In genomic region chr20:32828029-32828666, GRCh38 we compare ENCODE assay signal across 13 cellular contexts. TPM values are rescaled to one million over a fixed set of nuclear protein-coding genes. Genes with fewer than 3 reads are reported as not detected.
DNase-seq lines count a peak whose midpoint lies in the region; ATAC-seq, FAIRE-seq and TF ChIP-seq lines count a peak whose summit lies in the region.
"Had no signal": no experiment of that assay in that cellular context is flagged by ENCODE, and none has a peak within 500 bp of the region (broad histone marks: within the 10 kb centered on the region; RNA-seq: fewer than 3 reads in every experiment).

No MANE protein-coding gene starts in this region.

- H3K4me2 ChIP-seq in GM12878 (ENCODE audit: control insufficient read depth, insufficient read depth), result no peak overlapping the region

- TF ChIP-seq RAD21 in GM12878 (IDR thresholded peaks at IDR 0.05; ENCODE audit: insufficient read depth, low read depth, low read length), result no peak

- no peaks in the 10 kb centered on the region for H3K27me3 ChIP-seq in GM12878 (replicated peaks in 1 of 2; ENCODE audit: control insufficient read depth in 2 of 2, insufficient read depth in 2 of 2, low read length in 1 of 2)
- H3K27me3 ChIP-seq: heart right ventricle had no signal

- POLR2A ChIA-PET in HEK293 (lab: Yijun Ruan, JAX), result no interaction called here
- POLR2A ChIA-PET in GM12878 (lab: Charles Lee), result interaction anchor here (0.6 to 1.3 kb wide), 2 partner anchors 41 to 201 kb away, joined by 3 to 4 read pairs; no protein-coding TSS in a partner anchor

- no peak overlapping the region for H3K9ac ChIP-seq in GM12878 (ENCODE audit: control insufficient read depth, insufficient read depth, low read length)

- H3K27ac ChIP-seq in HEK293 (ENCODE audit: extremely low read depth, low read depth, low read length) (0 out of 2 replicates have a peak overlapping the region, but pooled peaks have one; percentile 1), GM12878 (ENCODE audit: control insufficient read depth, insufficient read depth) (no peak overlapping the region)
- H3K27ac ChIP-seq: C4-2B had no signal

- TF ChIP-seq CTCF in HEK293 (tag by site-specific recombination; IDR thresholded peaks at IDR 0.05), result no peak
- TF ChIP-seq CTCF in GM12878 (IDR thresholded peaks at IDR 0.05 in 2 of 3, conservative IDR thresholded peaks at IDR 0.05 in 1 of 3; ENCODE audit: control insufficient read depth in 2 of 3, extremely low read depth in 1 of 3, insufficient read depth in 1 of 3, low read depth in 3 of 3, low read length in 3 of 3), result no peak

- no peak for TF ChIP-seq EP300 in GM12878 (IDR thresholded peaks at IDR 0.05; ENCODE audit: borderline replicate concordance in 1 of 2, control insufficient read depth in 1 of 2, low read depth in 2 of 2, low read length in 2 of 2)

- peaks cover 7% of the 10 kb centered on the region for H4K20me1 ChIP-seq in GM12878 (ENCODE audit: control insufficient read depth, insufficient read depth)

- CTCF ChIA-PET in HEK293 (lab: Yijun Ruan, JAX) (interaction anchor here (0.6 to 1.2 kb wide), 3 partner anchors 7 to 50 kb away, joined by 3 to 4 read pairs (median 3); no protein-coding TSS in a partner anchor), GM12878 (lab: Yijun Ruan, JAX) (interaction anchor here (1.3 kb wide), 1 partner anchor 38 kb away, joined by 7 read pairs; no protein-coding TSS in a partner anchor)

- RAD21 ChIA-PET in GM12878 (lab: Charles Lee; ENCODE audit: unreplicated experiment), result interaction anchor here (1.5 kb wide), 1 partner anchor 15 kb away, joined by 3 read pairs; no protein-coding TSS in a partner anchor

- TF ChIP-seq POLR2A in GM12878 (IDR thresholded peaks at IDR 0.05; ENCODE audit: low read depth, low read length), result no peak

- H3K4me3 ChIP-seq in HEK293 (ENCODE audit: low read depth, low read length) (no peak overlapping the region), GM12878 (no peak overlapping the region)
- H3K4me3 ChIP-seq: heart right ventricle, mucosa of descending colon had no signal

- H3K79me2 ChIP-seq in GM12878 (ENCODE audit: control insufficient read depth, insufficient read depth, low read length), result peaks cover 49% of the 10 kb centered on the region

- H2AFZ ChIP-seq in GM12878 (ENCODE audit: control insufficient read depth, low read depth, low read length), result no peak overlapping the region

- WGBS in GM12878 (ENCODE audit: insufficient coverage, insufficient replicate concordance, low lambda C conversion rate, missing lambda C conversion rate), result 97% methylated on average over 4 of the region's 4 CpGs

- H3K36me3 ChIP-seq in HEK293 (ENCODE audit: control insufficient read depth in 2 of 2, insufficient read depth in 1 of 2, low read length in 2 of 2) (peaks cover 28 to 59% of the 10 kb centered on the region in 2 experiments; a peak in 2 of 3 replicates), GM12878 (ENCODE audit: control insufficient read depth in 2 of 2, insufficient read depth in 2 of 2, low read length in 1 of 2) (peaks cover 8 to 20% of the 10 kb centered on the region in 2 experiments; a peak in 3 of 4 replicates)

- in situ Hi-C loops in GM12878 (cut with MboI), result no loop called here

- intact Hi-C loops in GM12878 (cut with micrococcal nuclease; ENCODE audit: unreplicated experiment), result no loop called here

- BruUV-seq in GM12878 (replicated peaks; lab: Mats Ljungman, UMichigan), result TSS peak; percentile 39

- DNase-seq in CD1c-positive myeloid dendritic cell (ENCODE audit: extremely low spot score) (peak; percentile 50), GM12878 (ENCODE audit: low read depth, low spot score) (no peak), lung microvascular endothelial cell (ENCODE audit: low read depth in 2 of 2) (peak; percentile 40 to 56), OCI-M2 (lab: John Stamatoyannopoulos, UW; ENCODE audit: unreplicated experiment) (no peak)
- DNase-seq: heart right ventricle, KG1, mucosa of descending colon had no signal

- ATAC-seq in GM12878 (no peak), HG03565 (IDR thresholded peaks at IDR 0.05; ENCODE audit: unreplicated experiment) (no peak), HG03039 (IDR thresholded peaks at IDR 0.05; ENCODE audit: unreplicated experiment) (no peak), GM19395 (IDR thresholded peaks at IDR 0.05; ENCODE audit: unreplicated experiment) (no peak)
- ATAC-seq: heart right ventricle, mucosa of descending colon had no signal

- SMC1A ChIA-PET in GM12878 (lab: Charles Lee; ENCODE audit: uncharacterized antibody, unreplicated experiment), result interaction anchor here (0.6 kb wide), 1 partner anchor 342 kb away, joined by 3 read pairs; no protein-coding TSS in a partner anchor

- H3K4me1 ChIP-seq in HEK293 (ENCODE audit: control insufficient read depth, insufficient read depth, low read length) (peaks cover 2% of the 10 kb centered on the region), GM12878 (ENCODE audit: control insufficient read depth, insufficient read depth, low read length) (no peaks in the 10 kb centered on the region)

- FAIRE-seq in GM12878 (lab: Jason Lieb, UNC), result no peak

- H3K9me3 ChIP-seq in HEK293 (ENCODE audit: control insufficient read depth, insufficient read depth, low read depth, low read length), result no peaks in the 10 kb centered on the region
- H3K9me3 ChIP-seq in GM12878 (replicated peaks; ENCODE audit: control insufficient read depth, insufficient read depth, low read length), result no peaks in the 10 kb centered on the region
- H3K9me3 ChIP-seq: heart right ventricle, mucosa of descending colon had no signal

TF ChIP-seq in HEK293, 187 proteins besides CTCF, POLR2A, EP300 and RAD21 (continues in another document):
- TF ChIP-seq ATF2 (tag by site-specific recombination; IDR thresholded peaks at IDR 0.05; ENCODE audit: low read depth), result peak; percentile 88
- no peak for TF ChIP-seq ZNF211 (tag by site-specific recombination; IDR thresholded peaks at IDR 0.05; ENCODE audit: low read depth)

TF ChIP-seq in GM12878, 131 proteins besides CTCF, POLR2A, EP300 and RAD21 (continues in another document):
- no peak for TF ChIP-seq ZSCAN29 (IDR thresholded peaks at IDR 0.05)
- no peak for TF ChIP-seq NR2F1 (conservative IDR thresholded peaks at IDR 0.05)
- no peak for TF ChIP-seq TCF12 (IDR thresholded peaks at IDR 0.05; ENCODE audit: low read depth, low read length)
- TF ChIP-seq JUND (IDR thresholded peaks at IDR 0.05; ENCODE audit: low read depth, low read length), result no peak
- TF ChIP-seq IKZF1 (conservative IDR thresholded peaks at IDR 0.05), result no peak
- TF ChIP-seq TBL1XR1 (IDR thresholded peaks at IDR 0.05; ENCODE audit: low read depth, low read length), result no peak
- no peak for TF ChIP-seq ZZZ3 (IDR thresholded peaks at IDR 0.05; ENCODE audit: control insufficient read depth, insufficient read length, low read depth)
- no peak for TF ChIP-seq SP1 (IDR thresholded peaks at IDR 0.05; ENCODE audit: low read depth, low read length)
- TF ChIP-seq PML (IDR thresholded peaks at IDR 0.05; ENCODE audit: low read length), result no peak
- no peak for TF ChIP-seq IKZF2 (IDR thresholded peaks at IDR 0.05)
- no peak for TF ChIP-seq MXI1 (IDR thresholded peaks at IDR 0.05; ENCODE audit: low read depth, low read length)
- no peak for TF ChIP-seq RB1 (IDR thresholded peaks at IDR 0.05; ENCODE audit: borderline replicate concordance)

RNA-seq across cellular contexts. Expression of gene MAPRE1, which starts 8.4 kb away (rescaled TPM):
- 37.7 and 38.1 TPM in 2 replicates for total RNA-seq in GM12878 (2013; cell fraction: nucleolus; rRNA removed)
- total RNA-seq in GM12878 (2014; rRNA removed) (85.2 and 108 TPM in 2 replicates), GM12878 (2014; rRNA removed; fragmentation: Illumina TruSeq; extraction: Trizol) (83.2 and 89.2 TPM in 2 replicates), GM12878 (2021) (133 TPM in 2 replicates), lung microvascular endothelial cell (64.1 and 74.4 TPM in 2 replicates)
- polyA plus RNA-seq in GM12878 (2011; ENCODE audit: low read depth), result 84.6 TPM
- polyA plus RNA-seq in GM12878 (2011; rRNA removed) (117 and 137 TPM in 2 replicates), GM12878 (2014; fragmentation: Illumina TruSeq; extraction: Trizol) (151 and 168 TPM in 2 replicates), GM12878 (2014; fragmentation: Nextera tagmentation; extraction: Ambion mirVana) (100 to 1,000 TPM; 128 to 142 TPM), GM12878 (2014; rRNA removed) (108 and 117 TPM in 2 replicates), GM12878 (2016; fragmentation: Nextera tagmentation; extraction: Ambion mirVana) (100 to 1,000 TPM; 108 to 109 TPM)
- 58.1 and 75.1 TPM in 2 replicates for polyA plus RNA-seq in GM12878 (2011; cell fraction: cytosol; rRNA removed)
- polyA plus RNA-seq in GM12878 (2011; cell fraction: nucleus; rRNA removed), result 29.6 and 50.0 TPM in 2 replicates
- polyA plus RNA-seq in GM12878 (2012), result 84.5 and 93.7 TPM in 2 replicates
- polyA minus RNA-seq in GM12878 (2011; rRNA and poly(A)+ RNA removed), result 52.4 and 66.1 TPM in 2 replicates
- polyA minus RNA-seq in GM12878 (2011; cell fraction: cytosol; rRNA and poly(A)+ RNA removed), result 30.9 and 33.0 TPM in 2 replicates
- 10.6 and 19.1 TPM in 2 replicates for polyA minus RNA-seq in GM12878 (2011; cell fraction: nucleus; rRNA and poly(A)+ RNA removed)

RNA-seq across cellular contexts. Expression of gene EFCAB8, which starts 30.6 kb away (rescaled TPM):
- 0.15 and 3.9 TPM in 2 replicates for total RNA-seq in GM12878 (2013; cell fraction: nucleolus; rRNA removed)
- total RNA-seq in GM12878 (2014; rRNA removed) (0.06 TPM in 1 of 2 replicates, not detected in the other), GM12878 (2014; rRNA removed; fragmentation: Illumina TruSeq; extraction: Trizol) (0.04 TPM in 1 of 2 replicates, not detected in the other), GM12878 (2021) (0.05 and 0.18 TPM in 2 replicates), lung microvascular endothelial cell (under 0.01 TPM in 2 replicates)
- not detected for polyA plus RNA-seq in GM12878 (2011; ENCODE audit: low read depth)
- polyA plus RNA-seq in GM12878 (2011; rRNA removed) (0.20 TPM in 1 of 2 replicates, not detected in the other), GM12878 (2014; fragmentation: Illumina TruSeq; extraction: Trizol) (0.06 TPM in 1 of 2 replicates, not detected in the other), GM12878 (2014; fragmentation: Nextera tagmentation; extraction: Ambion mirVana) (not detected), GM12878 (2014; rRNA removed) (0.08 and 0.57 TPM in 2 replicates), GM12878 (2016; fragmentation: Nextera tagmentation; extraction: Ambion mirVana) (under 1 TPM in 1 of 2 experiments, not detected in 1; 0.05 TPM)
- 0.01 and 0.02 TPM in 2 replicates for polyA plus RNA-seq in GM12878 (2011; cell fraction: cytosol; rRNA removed)
- polyA plus RNA-seq in GM12878 (2011; cell fraction: nucleus; rRNA removed), result 0.10 and 0.39 TPM in 2 replicates
- polyA plus RNA-seq in GM12878 (2012), result 0.07 and 0.11 TPM in 2 replicates
- 2.0 TPM in 1 of 2 replicates, not detected in the other for polyA minus RNA-seq in GM12878 (2011; rRNA and poly(A)+ RNA removed)
- polyA minus RNA-seq in GM12878 (2011; cell fraction: cytosol; rRNA and poly(A)+ RNA removed), result not detected in 2 replicates
- polyA minus RNA-seq in GM12878 (2011; cell fraction: nucleus; rRNA and poly(A)+ RNA removed), result 0.12 and 0.19 TPM in 2 replicates
- total RNA-seq: NCI-H460 had no signal

Comparison
In these comparisons a context has a peak if more than half of its experiments do, and no peak if none do; other contexts are left out.
1. DNase-seq: peak in CD1c-positive myeloid dendritic cell (single experiment) and lung microvascular endothelial cell (2 of 2); none in GM12878 (single experiment) and OCI-M2 (single experiment).